In the genomic region with DNA sequence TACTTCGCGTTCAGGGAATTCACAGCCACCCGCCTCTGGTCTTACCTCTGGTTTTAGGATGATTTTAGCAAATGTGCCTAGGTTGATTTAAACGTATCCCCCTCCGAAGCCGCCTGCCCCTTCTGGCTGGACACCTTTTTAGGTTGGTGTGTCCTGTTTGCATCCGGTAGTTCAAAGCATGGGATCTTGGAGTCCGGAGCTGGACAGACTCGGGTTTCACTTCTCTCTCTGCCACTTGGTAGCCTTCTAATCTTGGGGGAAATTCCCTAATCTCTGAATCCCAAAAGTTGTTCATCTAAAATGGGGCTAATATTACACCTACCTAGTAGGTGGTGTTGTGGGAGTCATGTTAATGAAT, we compare ENCODE assay signal across 8 cellular contexts. TPM values are rescaled to one million over a fixed set of nuclear protein-coding genes. Genes with fewer than 3 reads are reported as not detected.
A peak's percentile ranks its signal among the peaks of the same experiment; 100 is the strongest.
DNase-seq lines count a peak whose midpoint lies in the region; ATAC-seq lines count a peak whose summit lies in the region.

No MANE protein-coding gene starts in this region.

- no peak overlapping the region for H3K27ac ChIP-seq in mesenchymal stem cell (ENCODE audit: low read length, poor library complexity, severe bottlenecking)

- H2BK15ac ChIP-seq in mesenchymal stem cell (ENCODE audit: low read depth, poor library complexity, severe bottlenecking), result no peak overlapping the region

- no peak overlapping the region for H3K14ac ChIP-seq in mesenchymal stem cell (ENCODE audit: low read length in 2 of 2)

- peak overlapping the region; percentile 87 to 95 for H3K4me3 ChIP-seq in mesenchymal stem cell (ENCODE audit: insufficient read depth in 1 of 2, low read depth in 1 of 2, low read length in 2 of 2)

- peak overlapping the region; percentile 92 for H3K4me2 ChIP-seq in mesenchymal stem cell (ENCODE audit: low read length, poor library complexity, severe bottlenecking)

- peak overlapping the region; percentile 94 for H3K4me3 Mint-ChIP-seq in activated naive CD8-positive, alpha-beta T cell treated with anti-CD3 and anti-CD28 coated beads, Interleukin-2, amount 10 ng/mL, durations not matched to agents 7 days and 5 days

- ATAC-seq in HG03139 (IDR thresholded peaks at IDR 0.05; ENCODE audit: unreplicated experiment) (peak; percentile 17), HG02885 (IDR thresholded peaks at IDR 0.05; ENCODE audit: poor library complexity, unreplicated experiment) (no peak), HG02623 (IDR thresholded peaks at IDR 0.05; ENCODE audit: unreplicated experiment) (no peak)
- no peak for ATAC-seq in activated naive CD8-positive, alpha-beta T cell treated with anti-CD3 and anti-CD28 coated beads, Interleukin-2, amount 10 ng/mL, durations not matched to agents 7 days and 5 days (ENCODE audit: low read depth)

- H3K23ac ChIP-seq in mesenchymal stem cell (ENCODE audit: low read length in 2 of 2), result no peak overlapping the region

- WGBS in mesenchymal stem cell, result 2% methylated on average over 7 of the region's 9 CpGs

- peaks cover 36% of the 10 kb centered on the region for H3K36me3 Mint-ChIP-seq in activated naive CD8-positive, alpha-beta T cell treated with anti-CD3 and anti-CD28 coated beads, Interleukin-2, amount 10 ng/mL, durations not matched to agents 7 days and 5 days

- H4K8ac ChIP-seq in mesenchymal stem cell (ENCODE audit: low read length), result no peak overlapping the region

- H3K18ac ChIP-seq in mesenchymal stem cell (ENCODE audit: low read depth in 1 of 2, low read length in 2 of 2), result no peak overlapping the region

- peak overlapping the region; percentile 99 for H2AFZ ChIP-seq in mesenchymal stem cell (ENCODE audit: low read depth, low read length)

- peaks cover 3% of the 10 kb centered on the region for H3K9me3 ChIP-seq in mesenchymal stem cell (ENCODE audit: control insufficient read depth, low read length)

- H2BK12ac ChIP-seq in mesenchymal stem cell (ENCODE audit: low read length in 2 of 2), result no peak overlapping the region

- no peak overlapping the region for H2AK5ac ChIP-seq in mesenchymal stem cell (ENCODE audit: low read length, severe bottlenecking)

- no peaks in the 10 kb centered on the region for H3K27me3 ChIP-seq in mesenchymal stem cell (ENCODE audit: control insufficient read depth in 1 of 2, insufficient read depth in 1 of 2, low read length in 2 of 2)

- peak overlapping the region; percentile 89 for H3K27ac Mint-ChIP-seq in activated naive CD8-positive, alpha-beta T cell treated with anti-CD3 and anti-CD28 coated beads, Interleukin-2, amount 10 ng/mL, durations not matched to agents 7 days and 5 days

- no peak overlapping the region for H2BK120ac ChIP-seq in mesenchymal stem cell (ENCODE audit: low read depth, low read length)

- peak overlapping the region; percentile 97 for H3K9ac ChIP-seq in mesenchymal stem cell (ENCODE audit: low read length)

- no peak overlapping the region for H4K91ac ChIP-seq in mesenchymal stem cell (ENCODE audit: low read length)

- peaks cover 12% of the 10 kb centered on the region for H3K27me3 Mint-ChIP-seq in activated naive CD8-positive, alpha-beta T cell treated with anti-CD3 and anti-CD28 coated beads, Interleukin-2, amount 10 ng/mL, durations not matched to agents 7 days and 5 days

- POLR2A ChIA-PET in activated naive CD8-positive, alpha-beta T cell treated with anti-CD3 and anti-CD28 coated beads, Interleukin-2, amount 10 ng/mL, durations not matched to agents 7 days and 5 days (lab: Charles Lee), result interaction anchor here (0.6 to 3.1 kb wide), 14 partner anchors 9 to 618 kb away, joined by 3 to 19 read pairs (median 4); a partner anchor contains a TSS

- H3K79me1 ChIP-seq in mesenchymal stem cell (replicated peaks; ENCODE audit: low read length, poor library complexity, severe bottlenecking), result peaks cover 8% of the 10 kb centered on the region

- H3K4ac ChIP-seq in mesenchymal stem cell (ENCODE audit: low read depth in 1 of 2, low read length in 2 of 2), result peak overlapping the region in 1 of 2 experiments; percentile 26

- H3K4me1 Mint-ChIP-seq in activated naive CD8-positive, alpha-beta T cell treated with anti-CD3 and anti-CD28 coated beads, Interleukin-2, amount 10 ng/mL, durations not matched to agents 7 days and 5 days, result peaks cover 33% of the 10 kb centered on the region

- H3K4me1 ChIP-seq in mesenchymal stem cell (ENCODE audit: control insufficient read depth, insufficient read depth, low read depth, low read length), result peaks cover 8% of the 10 kb centered on the region

- peaks cover 3% of the 10 kb centered on the region in 2 experiments for H3K36me3 ChIP-seq in mesenchymal stem cell (ENCODE audit: control insufficient read depth in 1 of 2, insufficient read depth in 2 of 2, low read depth in 1 of 2, low read length in 2 of 2)

- no peak overlapping the region for H2BK5ac ChIP-seq in mesenchymal stem cell (ENCODE audit: low read depth, low read length, poor library complexity, severe bottlenecking)

- DNase-seq in NCI-H82 (lab: John Stamatoyannopoulos, UW) (peak; percentile 39), NCI-H82 treated with DMSO at 0.1 percent for 48 hours (lab: John Stamatoyannopoulos, UW; ENCODE audit: unreplicated experiment) (no peak), mesenchymal stem cell (peak; percentile 49), GM19240 (ENCODE audit: insufficient read length, low spot score) (no peak)
- no peak for DNase-seq in activated naive CD8-positive, alpha-beta T cell treated with anti-CD3 and anti-CD28 coated beads, Interleukin-2, amount 10 ng/mL, durations not matched to agents 7 days and 5 days

- H3K9me3 Mint-ChIP-seq in activated naive CD8-positive, alpha-beta T cell treated with anti-CD3 and anti-CD28 coated beads, Interleukin-2, amount 10 ng/mL, durations not matched to agents 7 days and 5 days, result no peaks in the 10 kb centered on the region

RNA-seq across cellular contexts. Expression of a gene that starts 0.7 kb away (rescaled TPM):
- 100 to 1,000 TPM; 155 to 161 TPM for total RNA-seq in activated naive CD8-positive, alpha-beta T cell treated with anti-CD3 and anti-CD28 coated beads, Interleukin-2, amount 10 ng/mL, durations not matched to agents 7 days and 5 days
- 6.6 TPM for polyA plus RNA-seq in mesenchymal stem cell (2013, experiment 1 of 2)
- 6.5 TPM for polyA plus RNA-seq in mesenchymal stem cell (2013, experiment 2 of 2)

RNA-seq across cellular contexts. Expression of a gene that starts 23.1 kb away (rescaled TPM):
- not detected for total RNA-seq in activated naive CD8-positive, alpha-beta T cell treated with anti-CD3 and anti-CD28 coated beads, Interleukin-2, amount 10 ng/mL, durations not matched to agents 7 days and 5 days
- polyA plus RNA-seq in mesenchymal stem cell (2013, experiment 1 of 2), result not detected
- not detected for polyA plus RNA-seq in mesenchymal stem cell (2013, experiment 2 of 2)

Comparison
In these comparisons a context has a peak if more than half of its experiments do, and no peak if none do; other contexts are left out.
1. DNase-seq: peak in NCI-H82 (single experiment) and mesenchymal stem cell (single experiment); none in NCI-H82 treated with DMSO at 0.1 percent for 48 hours (single experiment), activated naive CD8-positive, alpha-beta T cell treated with anti-CD3 and anti-CD28 coated beads, Interleukin-2, amount 10 ng/mL, durations not matched to agents 7 days and 5 days (single experiment) and GM19240 (single experiment).